ENCODE assay signal across 21 cellular contexts in the genomic region with DNA sequence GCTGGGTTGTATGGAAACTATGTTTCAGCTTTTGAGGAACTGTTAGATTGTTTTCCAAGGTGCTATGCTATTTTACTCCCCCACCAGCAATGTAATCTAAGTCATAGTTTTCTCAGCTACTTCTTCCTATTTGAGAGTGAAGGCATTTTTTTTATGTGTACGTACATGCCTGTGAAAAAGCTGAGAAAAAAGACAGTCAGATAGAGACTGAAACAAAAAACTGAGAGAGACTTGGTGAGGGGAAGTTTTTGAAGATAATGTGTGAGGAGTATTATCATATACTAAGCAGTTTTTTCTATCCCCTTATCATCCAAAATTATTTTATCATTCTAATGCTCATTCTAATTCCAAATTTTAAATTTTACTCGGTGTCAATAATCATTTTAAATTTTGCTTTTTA.
DNase-seq lines count a peak whose midpoint lies in the region; ATAC-seq and TF ChIP-seq lines count a peak whose summit lies in the region.
"Had no signal": no experiment of that assay in that cellular context is flagged by ENCODE, and none has a peak within 500 bp of the region (broad histone marks: within the 10 kb centered on the region; RNA-seq: fewer than 3 reads in every experiment).

No MANE protein-coding gene starts in this region.

- no peaks in the 10 kb centered on the region for H3K4me1 ChIP-seq in foreskin keratinocyte
- H3K4me1 ChIP-seq: SJSA1 had no signal

- H3K36me3 Mint-ChIP-seq in T-helper 17 cell (ENCODE audit: low read depth) = no peaks in the 10 kb centered on the region
- H3K36me3 Mint-ChIP-seq: CD4-positive, CD25-positive, alpha-beta regulatory T cell had no signal

- no peak for TF ChIP-seq CTCF in foreskin keratinocyte (conservative IDR thresholded peaks at IDR 0.05)

- no peaks in the 10 kb centered on the region for H3K9me3 ChIP-seq in T-helper 17 cell (ENCODE audit: control insufficient read depth, low read length, poor library complexity, severe bottlenecking)
- H3K9me3 ChIP-seq: SJSA1 had no signal

- H3K27ac ChIP-seq in foreskin keratinocyte = no peak overlapping the region
- H3K27ac ChIP-seq: RWPE1, SJSA1 had no signal

- DNase-seq in iPS-NIHi11 (ENCODE audit: low spot score) (no peak), T-helper 17 cell (no peak), foreskin keratinocyte (no peak)
- DNase-seq: CD4-positive, CD25-positive, alpha-beta regulatory T cell; KG1; NCI-H1092; NCI-H1694; NCI-H2107; NCI-H345; NCI-H526 treated with DMSO at 0.1 percent for 48 hours; NK-92 treated with Interleukin-12 subunit alpha and Interleukin-12 subunit beta, amount 100 ng/mL, for 24 hours; SW 1271; T-helper 9 cell had no signal

- H3K27me3 Mint-ChIP-seq in T-helper 17 cell = no peaks in the 10 kb centered on the region
- H3K27me3 Mint-ChIP-seq: CD4-positive, CD25-positive, alpha-beta regulatory T cell had no signal

- ATAC-seq in GM18508 (IDR thresholded peaks at IDR 0.05; ENCODE audit: insufficient read depth, unreplicated experiment) (peak; percentile 91), GM19463 (IDR thresholded peaks at IDR 0.05; ENCODE audit: unreplicated experiment) (peak; percentile 97), HG02943 (IDR thresholded peaks at IDR 0.05; ENCODE audit: low read depth, unreplicated experiment) (peak; percentile 89), HG03442 (IDR thresholded peaks at IDR 0.05; ENCODE audit: unreplicated experiment) (peak; percentile 85), T-helper 17 cell (no peak), foreskin keratinocyte (no peak), HG02852 (IDR thresholded peaks at IDR 0.05; ENCODE audit: unreplicated experiment) (no peak)
- ATAC-seq: GM12878 had no signal

- H3K4me1 Mint-ChIP-seq in T-helper 17 cell = no peaks in the 10 kb centered on the region
- H3K4me1 Mint-ChIP-seq: CD4-positive, CD25-positive, alpha-beta regulatory T cell had no signal

- no peak overlapping the region for H3K4me3 Mint-ChIP-seq in T-helper 17 cell
- H3K4me3 Mint-ChIP-seq: CD4-positive, CD25-positive, alpha-beta regulatory T cell had no signal

- no peaks in the 10 kb centered on the region for H3K27me3 ChIP-seq in foreskin keratinocyte
- H3K27me3 ChIP-seq: SJSA1 had no signal

- no peak overlapping the region for H3K27ac Mint-ChIP-seq in T-helper 17 cell
- H3K27ac Mint-ChIP-seq: CD4-positive, CD25-positive, alpha-beta regulatory T cell had no signal

Comparison
In these comparisons a context has a peak if more than half of its experiments do, and no peak if none do; other contexts are left out.
1. ATAC-seq: peak in GM18508 (single experiment), GM19463 (single experiment), HG02943 (single experiment) and HG03442 (single experiment); none in T-helper 17 cell (single experiment), foreskin keratinocyte (single experiment) and HG02852 (single experiment).